In genomic region chr14:105622329-105622955, GRCh38 we compare ENCODE assay signal across 12 cellular contexts.
"Had no signal": no experiment of that assay in that cellular context is flagged by ENCODE, and none has a peak within 500 bp of the region (broad histone marks: within the 10 kb centered on the region; RNA-seq: fewer than 3 reads in every experiment).

No MANE protein-coding gene starts in this region.

- H3K4me1 Mint-ChIP-seq: activated CD4-positive, alpha-beta T cell treated with anti-CD3 and anti-CD28 coated beads, Interleukin-2, amount 10 ng/mL, durations not matched to agents 24 days and 14 days; activated naive CD8-positive, alpha-beta T cell treated with anti-CD3 and anti-CD28 coated beads, Interleukin-2, amount 50 U/mL, for 24 hours; mesothelial cell of epicardium; T-helper 17 cell had no signal

- H3K27ac Mint-ChIP-seq: activated CD4-positive, alpha-beta T cell treated with anti-CD3 and anti-CD28 coated beads, Interleukin-2, amount 10 ng/mL, durations not matched to agents 24 days and 14 days; activated naive CD4-positive, alpha-beta T cell treated with anti-CD3 and anti-CD28 coated beads for 36 hours; activated naive CD8-positive, alpha-beta T cell treated with anti-CD3 and anti-CD28 coated beads, Interleukin-2, amount 50 U/mL, for 24 hours; mesothelial cell of epicardium; T-helper 17 cell had no signal

- ATAC-seq: activated naive CD8-positive, alpha-beta T cell treated with anti-CD3 and anti-CD28 coated beads, Interleukin-2, amount 50 U/mL, for 24 hours; sciatic nerve; T-helper 17 cell had no signal

- DNase-seq: activated CD4-positive, alpha-beta T cell treated with anti-CD3 and anti-CD28 coated beads, Interleukin-2, amount 10 ng/mL, durations not matched to agents 24 days and 14 days; activated CD8-positive, alpha-beta memory T cell treated with anti-CD3 and anti-CD28 coated beads for 24 hours; activated naive CD4-positive, alpha-beta T cell treated with anti-CD3 and anti-CD28 coated beads for 36 hours; activated naive CD8-positive, alpha-beta T cell treated with anti-CD3 and anti-CD28 coated beads, Interleukin-2, amount 50 U/mL, for 24 hours; psoas muscle; SJCRH30; T-helper 17 cell had no signal

- H3K27me3 Mint-ChIP-seq: activated CD4-positive, alpha-beta T cell treated with anti-CD3 and anti-CD28 coated beads, Interleukin-2, amount 10 ng/mL, durations not matched to agents 24 days and 14 days had no signal

- H3K4me3 ChIP-seq: dorsolateral prefrontal cortex, hepatocyte, psoas muscle, SJCRH30, tibial nerve had no signal

- H3K4me3 Mint-ChIP-seq: activated CD4-positive, alpha-beta T cell treated with anti-CD3 and anti-CD28 coated beads, Interleukin-2, amount 10 ng/mL, durations not matched to agents 24 days and 14 days; activated naive CD4-positive, alpha-beta T cell treated with anti-CD3 and anti-CD28 coated beads for 36 hours; activated naive CD8-positive, alpha-beta T cell treated with anti-CD3 and anti-CD28 coated beads, Interleukin-2, amount 50 U/mL, for 24 hours; mesothelial cell of epicardium; T-helper 17 cell had no signal

- H3K4me2 ChIP-seq: hepatocyte had no signal

- H3K27ac ChIP-seq: hepatocyte, psoas muscle, SJCRH30 had no signal

- H3K9me3 ChIP-seq: psoas muscle, SJCRH30 had no signal

- H3K4me1 ChIP-seq: psoas muscle, SJCRH30 had no signal

- H3K27me3 ChIP-seq: hepatocyte, tibial nerve had no signal

- H2AFZ ChIP-seq: hepatocyte had no signal

- H3K79me2 ChIP-seq: hepatocyte had no signal

- H3K9me3 Mint-ChIP-seq: activated CD4-positive, alpha-beta T cell treated with anti-CD3 and anti-CD28 coated beads, Interleukin-2, amount 10 ng/mL, durations not matched to agents 24 days and 14 days; activated naive CD4-positive, alpha-beta T cell treated with anti-CD3 and anti-CD28 coated beads for 36 hours; activated naive CD8-positive, alpha-beta T cell treated with anti-CD3 and anti-CD28 coated beads, Interleukin-2, amount 50 U/mL, for 24 hours had no signal

- H3K36me3 ChIP-seq: SJCRH30, tibial nerve had no signal
